Comparison of ENCODE assay signal across 10 cellular contexts in genomic region chr1:47230692-47231313, GRCh38. TPM values are rescaled to one million over a fixed set of nuclear protein-coding genes. Genes with fewer than 3 reads are reported as not detected.
A peak's percentile ranks its signal among the peaks of the same experiment; 100 is the strongest.
DNase-seq lines count a peak whose midpoint lies in the region; ATAC-seq and TF ChIP-seq lines count a peak whose summit lies in the region.
"Had no signal": no experiment of that assay in that cellular context is flagged by ENCODE, and none has a peak within 500 bp of the region (broad histone marks: within the 10 kb centered on the region; RNA-seq: fewer than 3 reads in every experiment).

No MANE protein-coding gene starts in this region.

- no peak overlapping the region for H3K4me3 ChIP-seq in CD4-positive, alpha-beta memory T cell (ENCODE audit: low read length in 2 of 2)
- H3K4me3 ChIP-seq in epithelial cell of esophagus (ENCODE audit: low read length) (no peak overlapping the region), neutrophil (ENCODE audit: low read depth in 1 of 2, low read length in 1 of 2) (peak overlapping the region; percentile 8 to 70), osteoblast (ENCODE audit: insufficient read depth, low read length) (no peak overlapping the region)

- peaks cover 72 to 73% of the 10 kb centered on the region in 2 donors for H3K27me3 Mint-ChIP-seq in CD4-positive, alpha-beta memory T cell

- H3K4me2 ChIP-seq in osteoblast (ENCODE audit: insufficient read depth, low read length): no peak overlapping the region

- H3K79me2 ChIP-seq in osteoblast (ENCODE audit: insufficient read depth, low read length): no peaks in the 10 kb centered on the region

- H3K4me3 Mint-ChIP-seq in CD4-positive, alpha-beta memory T cell: peak overlapping the region in 6 of 8 donors; percentile 36 to 90 (median 81)

- H3K4me1 ChIP-seq in CD4-positive, alpha-beta memory T cell (ENCODE audit: insufficient read depth, low read length): peaks cover 33% of the 10 kb centered on the region
- peaks cover 19 to 34% of the 10 kb centered on the region in 2 experiments for H3K4me1 ChIP-seq in neutrophil (ENCODE audit: control insufficient read depth in 1 of 2, insufficient read depth in 1 of 2, low read depth in 1 of 2, low read length in 1 of 2)
- H3K4me1 ChIP-seq in osteoblast (ENCODE audit: insufficient read depth, low read length): no peaks in the 10 kb centered on the region

- no peak overlapping the region for H3K27ac Mint-ChIP-seq in CD4-positive, alpha-beta memory T cell

- CTCF ChIA-PET in CD4-positive, alpha-beta memory T cell (lab: Charles Lee; ENCODE audit: partially characterized antibody): no interaction called here

- no peaks in the 10 kb centered on the region for H3K36me3 Mint-ChIP-seq in CD4-positive, alpha-beta memory T cell

- H3K27ac ChIP-seq in CD4-positive, alpha-beta memory T cell (ENCODE audit: low read depth, low read length): no peak overlapping the region
- H3K27ac ChIP-seq in neutrophil (no peak overlapping the region), osteoblast (ENCODE audit: low read depth, low read length) (no peak overlapping the region)
- H3K27ac ChIP-seq: SK-N-MC had no signal

- no peaks in the 10 kb centered on the region for H3K9me3 ChIP-seq in CD4-positive, alpha-beta memory T cell (ENCODE audit: control insufficient read depth in 1 of 2, low read length in 2 of 2)
- H3K9me3 ChIP-seq in neutrophil (no peaks in the 10 kb centered on the region), osteoblast (ENCODE audit: low read depth, low read length) (no peaks in the 10 kb centered on the region)

- ATAC-seq in HG03469 (IDR thresholded peaks at IDR 0.05; ENCODE audit: unreplicated experiment): no peak

- intact Hi-C loops in CD4-positive, alpha-beta memory T cell (cut with micrococcal nuclease): no loop called here

- H3K9me3 Mint-ChIP-seq in CD4-positive, alpha-beta memory T cell: peaks cover 0 to 5% (median 0%) of the 10 kb centered on the region in 8 donors

- H2AFZ ChIP-seq in osteoblast (ENCODE audit: low read length): no peak overlapping the region

- H3K36me3 ChIP-seq in CD4-positive, alpha-beta memory T cell (ENCODE audit: insufficient read depth, low read length): no peaks in the 10 kb centered on the region
- H3K36me3 ChIP-seq in neutrophil (no peaks in the 10 kb centered on the region), osteoblast (ENCODE audit: insufficient read depth, low read length) (no peaks in the 10 kb centered on the region)

- peaks cover 12% of the 10 kb centered on the region for H4K20me1 ChIP-seq in osteoblast (ENCODE audit: insufficient read depth, low read length)

- peak in 2 of 5 donors; percentile 12 to 17 for DNase-seq in CD4-positive, alpha-beta memory T cell
- DNase-seq in KG1 (lab: John Stamatoyannopoulos, UW) (peak; percentile 21), epithelial cell of esophagus (ENCODE audit: low read depth) (peak; percentile 9), osteoblast (ENCODE audit: insufficient read length, low spot score, missing footprints) (no peak), NK-92 (lab: John Stamatoyannopoulos, UW; ENCODE audit: unreplicated experiment) (no peak), NCI-H1694 treated with DMSO at 0.1 percent for 48 hours (lab: John Stamatoyannopoulos, UW) (no peak)

- POLR2A ChIA-PET in CD4-positive, alpha-beta memory T cell (lab: Charles Lee; ENCODE audit: partially characterized antibody): no interaction called here

- TF ChIP-seq CTCF in epithelial cell of esophagus (IDR thresholded peaks at IDR 0.05; ENCODE audit: insufficient read depth, low read depth, low read length, missing control alignments) (no peak), neutrophil (IDR thresholded peaks at IDR 0.05) (no peak), osteoblast (IDR thresholded peaks at IDR 0.05; ENCODE audit: extremely low read depth, low read depth, low read length) (no peak)

- H3K4me1 Mint-ChIP-seq in CD4-positive, alpha-beta memory T cell: peaks cover 16 to 45% (median 30%) of the 10 kb centered on the region in 4 donors

- peaks cover 59% of the 10 kb centered on the region for H3K27me3 ChIP-seq in CD4-positive, alpha-beta memory T cell (ENCODE audit: insufficient read depth, low read length)
- H3K27me3 ChIP-seq in neutrophil (peaks cover 100% of the 10 kb centered on the region), osteoblast (ENCODE audit: insufficient read depth, low read length) (peaks cover 90% of the 10 kb centered on the region)

RNA-seq across cellular contexts. Expression of gene TAL1, which starts 1.2 kb away (rescaled TPM):
- total RNA-seq in CD4-positive, alpha-beta memory T cell: not detected
- not detected for polyA plus RNA-seq in CD4-positive, alpha-beta memory T cell
- not detected in 2 replicates for total RNA-seq in osteoblast
- total RNA-seq: M059J had no signal

RNA-seq across cellular contexts. Expression of gene PDZK1IP1, which starts 41.0 kb away (rescaled TPM):
- total RNA-seq in CD4-positive, alpha-beta memory T cell: not detected
- polyA plus RNA-seq in CD4-positive, alpha-beta memory T cell: not detected
- total RNA-seq in osteoblast: not detected in 2 replicates

Comparison
In these comparisons a context has a peak if more than half of its experiments do, and no peak if none do; other contexts are left out.
1. DNase-seq: peak in KG1 (single experiment) and epithelial cell of esophagus (single experiment); none in osteoblast (single experiment), NK-92 (single experiment) and NCI-H1694 treated with DMSO at 0.1 percent for 48 hours (single experiment).
2. H3K4me3 ChIP-seq: peak in neutrophil (2 of 2); none in CD4-positive, alpha-beta memory T cell (0 of 2), epithelial cell of esophagus (single experiment) and osteoblast (single experiment).